Comparison of ENCODE assay signal across 1 cellular context in genomic region chr7:14104861-14105260, GRCh38.
TF ChIP-seq lines count a peak whose summit lies in the region.

No MANE protein-coding gene starts in this region.

TF ChIP-seq in H1, 55 proteins besides CTCF, POLR2A, EP300 and RAD21:
- TF ChIP-seq MAX (IDR thresholded peaks at IDR 0.05) (no peak), CBX8 (IDR thresholded peaks at IDR 0.05; ENCODE audit: borderline replicate concordance, low read depth, low read length) (no peak), TCF12 (IDR thresholded peaks at IDR 0.05; ENCODE audit: low read depth, low read length) (no peak), KDM4A (IDR thresholded peaks at IDR 0.05; ENCODE audit: low read depth, low read length, severe bottlenecking) (no peak), SIRT6 (IDR thresholded peaks at IDR 0.05; ENCODE audit: low read length) (no peak), YY1 (IDR thresholded peaks at IDR 0.05; ENCODE audit: low read depth, low read length) (no peak), CBX5 (IDR thresholded peaks at IDR 0.05; ENCODE audit: low read depth, low read length) (no peak), TAF1 (IDR thresholded peaks at IDR 0.05; ENCODE audit: low read depth, low read length) (no peak), SUZ12 (IDR thresholded peaks at IDR 0.05; ENCODE audit: low read length) (no peak), BACH1 (IDR thresholded peaks at IDR 0.05; ENCODE audit: low read length) (no peak), EGR1 (IDR thresholded peaks at IDR 0.05; ENCODE audit: borderline replicate concordance, low read depth, low read length) (no peak)
